3 cellular contexts compared by ENCODE assay signal in genomic region chr5:65957703-65958102, GRCh38. TPM values are rescaled to one million over a fixed set of nuclear protein-coding genes. Genes with fewer than 3 reads are reported as not detected.
DNase-seq lines count a peak whose midpoint lies in the region; ATAC-seq, FAIRE-seq and TF ChIP-seq lines count a peak whose summit lies in the region.
"Not testable (repeated sequence)": the region's sequence is repeated elsewhere in the genome, so short reads cannot be mapped to it uniquely, and the experiment has no call there.

No MANE protein-coding gene starts in this region.

- not testable (repeated sequence) for H2BK120ac ChIP-seq in trophoblast cell (ENCODE audit: insufficient read depth, low read length, poor library complexity)

- H3K14ac ChIP-seq in trophoblast cell (ENCODE audit: low read length), result not testable (repeated sequence)

- H3K27me3 ChIP-seq in K562 (ENCODE audit: control insufficient read depth in 2 of 2, insufficient read depth in 2 of 2, low read length in 2 of 2); trophoblast cell (ENCODE audit: insufficient read depth, low read length): not testable (repeated sequence)

- not testable (repeated sequence) for H3K9me3 Mint-ChIP-seq in glutamatergic neuron (ENCODE audit: unreplicated experiment)

- H4K20me1 ChIP-seq in K562 (replicated peaks; ENCODE audit: control insufficient read depth, insufficient read depth, low read length), result not testable (repeated sequence)

- H4K8ac ChIP-seq in trophoblast cell (ENCODE audit: low read depth, low read length), result not testable (repeated sequence)

- not testable (repeated sequence) for H4K91ac ChIP-seq in trophoblast cell (ENCODE audit: low read depth, low read length)

- H2AK5ac ChIP-seq in trophoblast cell (ENCODE audit: low read length), result not testable (repeated sequence)

- not testable (repeated sequence) for H3K4me1 ChIP-seq in K562 (replicated peaks in 1 of 2; ENCODE audit: control insufficient read depth in 2 of 2, insufficient read depth in 2 of 2, low read length in 2 of 2); trophoblast cell (ENCODE audit: control insufficient read depth in 1 of 2, insufficient read depth in 2 of 2, low read length in 2 of 2)

- H3K36me3 Mint-ChIP-seq in glutamatergic neuron (ENCODE audit: unreplicated experiment), result not testable (repeated sequence)

- intact Hi-C loops in K562 (cut with micrococcal nuclease), result not testable (repeated sequence)

- H2BK5ac ChIP-seq in trophoblast cell (ENCODE audit: low read depth, low read length, poor library complexity), result not testable (repeated sequence)

- TF ChIP-seq RAD21 in K562 (CRISPR knock-in tag; conservative IDR thresholded peaks at IDR 0.05 in 1 of 2, IDR thresholded peaks at IDR 0.05 in 1 of 2), result not testable (repeated sequence)

- H3K18ac ChIP-seq in trophoblast cell (ENCODE audit: low read length), result not testable (repeated sequence)

- DNase-seq in K562 (ENCODE audit: extremely low read depth in 1 of 4, low spot score in 3 of 4); glutamatergic neuron; trophoblast cell: not testable (repeated sequence)

- CTCF ChIA-PET in K562 (lab: Yijun Ruan, JAX; ENCODE audit: low intra/inter-chr PET ratio), result not testable (repeated sequence)

- TF ChIP-seq EP300 in K562 (IDR thresholded peaks at IDR 0.05; ENCODE audit: low read length), result not testable (repeated sequence)

- not testable (repeated sequence) for H3K4me2 ChIP-seq in K562 (ENCODE audit: insufficient read depth, low read length); trophoblast cell (ENCODE audit: low read length)

- H2AFZ ChIP-seq in K562 (ENCODE audit: low read depth, low read length); trophoblast cell (ENCODE audit: insufficient read depth, low read length, poor library complexity): not testable (repeated sequence)

- not testable (repeated sequence) for H3K27ac ChIP-seq in K562 (ENCODE audit: extremely low read depth, low read depth, low read length); trophoblast cell (ENCODE audit: low read depth, low read length)

- not testable (repeated sequence) for H3K79me1 ChIP-seq in trophoblast cell (ENCODE audit: low read length)

- not testable (repeated sequence) for ATAC-seq in K562

- H2BK12ac ChIP-seq in trophoblast cell (ENCODE audit: low read length), result not testable (repeated sequence)

- whole genome bisulfite sequencing in K562 (ENCODE audit: insufficient coverage, low coverage, missing lambda C conversion rate), result 100% methylated on average over 3 of the region's 30 CpGs
- WGBS in trophoblast cell (ENCODE audit: extremely low coverage, insufficient coverage, insufficient read length), result no CpG with 5 or more reads among the region's 30 CpGs

- not testable (repeated sequence) for H3K27me3 Mint-ChIP-seq in glutamatergic neuron (ENCODE audit: unreplicated experiment)

- peaks cover 87% of the 10 kb centered on the region for H3K79me2 ChIP-seq in K562 (ENCODE audit: control insufficient read depth, insufficient read depth, low read length)
- not testable (repeated sequence) for H3K79me2 ChIP-seq in trophoblast cell (ENCODE audit: control insufficient read depth, insufficient read depth, low read length, poor library complexity)

- H3K4me3 ChIP-seq in K562; trophoblast cell (ENCODE audit: low read depth, low read length): not testable (repeated sequence)

- H3K36me3 ChIP-seq in K562 (ENCODE audit: control insufficient read depth, insufficient read depth, low read length), result peaks cover 21% of the 10 kb centered on the region; the same call in 2 of the 3 replicates
- not testable (repeated sequence) for H3K36me3 ChIP-seq in trophoblast cell (ENCODE audit: control insufficient read depth in 1 of 2, insufficient read depth in 2 of 2, low read length in 2 of 2)

- H4K12ac ChIP-seq in trophoblast cell (ENCODE audit: low read depth, low read length), result not testable (repeated sequence)

- H3K4ac ChIP-seq in trophoblast cell (ENCODE audit: low read depth, low read length), result peak overlapping the region; percentile 55

- not testable (repeated sequence) for H3K9me1 ChIP-seq in K562 (ENCODE audit: control insufficient read depth, insufficient read depth, low read length)

- BruUV-seq in K562 (replicated peaks; lab: Mats Ljungman, UMichigan), result not testable (repeated sequence)

- FAIRE-seq in K562 (lab: Jason Lieb, UNC), result not testable (repeated sequence)

- not testable (repeated sequence) for H3K4me3 Mint-ChIP-seq in glutamatergic neuron (ENCODE audit: unreplicated experiment)

- TF ChIP-seq CTCF in K562 (IDR thresholded peaks at IDR 0.05 in 2 of 3, conservative IDR thresholded peaks at IDR 0.05 in 1 of 3; ENCODE audit: insufficient read depth in 2 of 3, low read depth in 1 of 3, low read length in 3 of 3); glutamatergic neuron (IDR thresholded peaks at IDR 0.05; ENCODE audit: partially characterized antibody, unreplicated experiment): not testable (repeated sequence)

- peaks cover 16% of the 10 kb centered on the region for H3K4me1 Mint-ChIP-seq in glutamatergic neuron (ENCODE audit: low read depth, unreplicated experiment)

- TF ChIP-seq POLR2A in K562 (conservative IDR thresholded peaks at IDR 0.05), result not testable (repeated sequence)

- not testable (repeated sequence) for H3K9me3 ChIP-seq in K562 (replicated peaks; ENCODE audit: control insufficient read depth, insufficient read depth, low read depth, low read length); trophoblast cell (ENCODE audit: insufficient read depth, low read depth, low read length)

- in situ Hi-C loops in K562 (cut with MboI), result not testable (repeated sequence)

- H3K23ac ChIP-seq in trophoblast cell (ENCODE audit: low read length), result not testable (repeated sequence)

- POLR2A ChIA-PET in K562 (lab: Yijun Ruan, JAX), result not testable (repeated sequence)

- H3K9ac ChIP-seq in K562 (ENCODE audit: insufficient read depth in 1 of 2, low read depth in 2 of 2, low read length in 2 of 2); trophoblast cell (ENCODE audit: low read length): not testable (repeated sequence)

- peak overlapping the region; percentile 82 for H3K27ac Mint-ChIP-seq in glutamatergic neuron (ENCODE audit: unreplicated experiment)

TF ChIP-seq in K562, 482 proteins besides CTCF, POLR2A, EP300 and RAD21:
- peak; percentile 46 for TF ChIP-seq ZBTB33 (CRISPR knock-in tag; IDR thresholded peaks at IDR 0.05)
TF ChIP-seq in K562: peak in this region for 1; not testable (repeated sequence) for 481.

RNA-seq across cellular contexts. Expression of gene ERBIN, which starts 31.3 kb away (rescaled TPM):
- total RNA-seq in K562 (2011; cell fraction: chromatin; rRNA removed; ENCODE audit: low replicate concordance), result 112 and 233 TPM in 2 replicates
- total RNA-seq in K562 (2011; cell fraction: nucleolus; rRNA removed), result 51.4 and 66.5 TPM in 2 replicates
- total RNA-seq in K562 (2011; cell fraction: nucleoplasm; rRNA removed), result 75.7 and 89.3 TPM in 2 replicates
- total RNA-seq in K562 (2014; rRNA removed) (27.9 and 41.7 TPM in 2 replicates), K562 (2014; rRNA removed; fragmentation: Illumina TruSeq; extraction: Trizol) (62.1 and 80.5 TPM in 2 replicates), K562 (2015; rRNA removed; fragmentation: Illumina TruSeq; extraction: Trizol) (66.1 and 72.8 TPM in 2 replicates), K562 (2021) (47.5 and 50.8 TPM in 2 replicates), glutamatergic neuron (ENCODE audit: unreplicated experiment) (67.7 TPM)
- polyA plus RNA-seq in K562 (2011; rRNA removed) (37.9 and 56.9 TPM in 2 replicates), K562 (2014; fragmentation: Illumina TruSeq; extraction: Trizol) (39.0 and 40.6 TPM in 2 replicates), K562 (2014; fragmentation: Nextera tagmentation; extraction: Ambion mirVana) (10 to 100 TPM; 11.9 to 12.1 TPM), K562 (2014; rRNA removed) (38.6 and 40.4 TPM in 2 replicates)
- 11.3 and 18.9 TPM in 2 replicates for polyA plus RNA-seq in K562 (2011; cell fraction: cytosol; rRNA removed)
- 35.7 and 43.4 TPM in 2 replicates for polyA plus RNA-seq in K562 (2011; cell fraction: nucleus; rRNA removed)
- polyA plus RNA-seq in K562 (2012), result 21.0 and 29.0 TPM in 2 replicates
- polyA minus RNA-seq in K562 (2011; rRNA and poly(A)+ RNA removed), result 120 and 130 TPM in 2 replicates
- 29.4 and 46.2 TPM in 2 replicates for polyA minus RNA-seq in K562 (2011; cell fraction: cytosol; rRNA and poly(A)+ RNA removed)
- 102 and 130 TPM in 2 replicates for polyA minus RNA-seq in K562 (2011; cell fraction: nucleus; rRNA and poly(A)+ RNA removed)
- 71.3 and 77.6 TPM in 2 replicates for polyA plus RNA-seq in trophoblast cell (2013)
